10 cellular contexts compared by ENCODE assay signal in genomic region chr17:6638046-6638908, GRCh38. TPM values are rescaled to one million over a fixed set of nuclear protein-coding genes. Genes with fewer than 3 reads are reported as not detected.
DNase-seq lines count a peak whose midpoint lies in the region; ATAC-seq, FAIRE-seq and TF ChIP-seq lines count a peak whose summit lies in the region.
"Had no signal": no experiment of that assay in that cellular context is flagged by ENCODE, and none has a peak within 500 bp of the region (broad histone marks: within the 10 kb centered on the region; RNA-seq: fewer than 3 reads in every experiment).

No MANE protein-coding gene starts in this region.

- H3K4me3 Mint-ChIP-seq in activated B cell treated with CpG ODN at 0.5 μM for 24 hours, result peak overlapping the region; percentile 32

- H3K27ac Mint-ChIP-seq in activated B cell treated with CpG ODN at 0.5 μM for 24 hours, result no peak overlapping the region

- H4K20me1 ChIP-seq in HepG2 (ENCODE audit: insufficient read depth, low read length) (no peaks in the 10 kb centered on the region), hepatocyte (ENCODE audit: insufficient read depth, poor library complexity, severe bottlenecking) (no peaks in the 10 kb centered on the region)

- peaks cover 2% of the 10 kb centered on the region for H3K9me3 Mint-ChIP-seq in activated B cell treated with CpG ODN at 0.5 μM for 24 hours

- peaks cover 38% of the 10 kb centered on the region for H3K4me1 Mint-ChIP-seq in activated B cell treated with CpG ODN at 0.5 μM for 24 hours

- TF ChIP-seq CTCF in HepG2 (CRISPR knock-in tag; IDR thresholded peaks at IDR 0.05) (no peak), right lobe of liver (IDR thresholded peaks at IDR 0.05) (no peak), activated B cell treated with CpG ODN at 0.5 μM for 24 hours (IDR thresholded peaks at IDR 0.05) (no peak), hepatocyte (IDR thresholded peaks at IDR 0.05; ENCODE audit: poor library complexity) (no peak), Peyer's patch (IDR thresholded peaks at IDR 0.05) (no peak)

- no peak for FAIRE-seq in HepG2 (lab: Jason Lieb, UNC)

- TF ChIP-seq POLR2A in HepG2 (IDR thresholded peaks at IDR 0.05; ENCODE audit: insufficient read depth in 1 of 2, low read depth in 2 of 2, low read length in 2 of 2) (0 out of 4 replicates have a peak, but pooled peaks of 1 of the 2 experiments have one; percentile 18), right lobe of liver (IDR thresholded peaks at IDR 0.05) (no peak), Peyer's patch (IDR thresholded peaks at IDR 0.05) (no peak)

- TF ChIP-seq EP300 in HepG2 (IDR thresholded peaks at IDR 0.05; ENCODE audit: low read depth in 2 of 2, low read length in 2 of 2) (no peak), HepG2 (CRISPR knock-in tag; IDR thresholded peaks at IDR 0.05; ENCODE audit: borderline replicate concordance) (no peak)

- H3K27me3 Mint-ChIP-seq in activated B cell treated with CpG ODN at 0.5 μM for 24 hours, result no peaks in the 10 kb centered on the region

- H3K27ac ChIP-seq in HepG2 (ENCODE audit: extremely low read length, insufficient read depth, low read length) (no peak overlapping the region), right lobe of liver (no peak overlapping the region), hepatocyte (no peak overlapping the region), Peyer's patch (no peak overlapping the region)

- peak overlapping the region; percentile 87; the same call in 1 of the 2 replicates for H3K9ac ChIP-seq in HepG2 (ENCODE audit: insufficient read depth, low read depth, low read length)

- no peak for ATAC-seq in HepG2
- no peak for ATAC-seq in right lobe of liver
- no peak for ATAC-seq in activated B cell treated with CpG ODN at 0.5 μM for 24 hours (ENCODE audit: low read depth)
- no peak for ATAC-seq in GM19035 (IDR thresholded peaks at IDR 0.05; ENCODE audit: unreplicated experiment)
- ATAC-seq in GM18517 (IDR thresholded peaks at IDR 0.05; ENCODE audit: unreplicated experiment), result no peak
- no peak for ATAC-seq in left lobe of liver
- ATAC-seq: right cardiac atrium had no signal

- H3K36me3 Mint-ChIP-seq in activated B cell treated with CpG ODN at 0.5 μM for 24 hours (ENCODE audit: low read depth), result peaks cover 38% of the 10 kb centered on the region

- H3K4me3 ChIP-seq in HepG2 (replicated peaks in 1 of 3; ENCODE audit: insufficient read depth in 1 of 3, low read depth in 2 of 3, low read length in 3 of 3) (peak overlapping the region in 1 of 3 experiments; percentile 85; a peak in 1 of 6 replicates), right lobe of liver (no peak overlapping the region), hepatocyte (no peak overlapping the region), Peyer's patch (no peak overlapping the region)

- no peak for TF ChIP-seq RAD21 in HepG2 (CRISPR knock-in tag; IDR thresholded peaks at IDR 0.05)

- H3K36me3 ChIP-seq in HepG2 (replicated peaks in 1 of 2; ENCODE audit: control insufficient read depth in 1 of 2, insufficient read depth in 2 of 2, low read length in 2 of 2) (peaks cover 0 to 8% of the 10 kb centered on the region in 2 experiments; a peak in 4 of 5 replicates), right lobe of liver (peaks cover 0 to 6% (median 2%) of the 10 kb centered on the region in 4 donors), hepatocyte (replicated peaks; ENCODE audit: insufficient read depth, low read depth) (peaks cover 5% of the 10 kb centered on the region), Peyer's patch (peaks cover 0 to 21% (median 0%) of the 10 kb centered on the region in 3 donors)

- CTCF ChIA-PET in HepG2 (lab: Yijun Ruan, JAX; ENCODE audit: low intra/inter-chr PET ratio, low total read pairs) (no interaction called here), activated B cell treated with CpG ODN at 0.5 μM for 24 hours (lab: Charles Lee) (no interaction called here)

- H3K27me3 ChIP-seq in HepG2 (ENCODE audit: control insufficient read depth in 1 of 2, insufficient read depth in 2 of 2, low read length in 2 of 2) (no peaks in the 10 kb centered on the region), right lobe of liver (no peaks in the 10 kb centered on the region), hepatocyte (no peaks in the 10 kb centered on the region), Peyer's patch (no peaks in the 10 kb centered on the region)

- 93% methylated on average over 22 of the region's 24 CpGs for WGBS in HepG2 (ENCODE audit: low lambda C conversion rate)
- WGBS in right lobe of liver (ENCODE audit: insufficient coverage, low coverage, low lambda C conversion rate, missing lambda C conversion rate), result 87% methylated on average over 9 of the region's 24 CpGs
- WGBS in hepatocyte (ENCODE audit: low lambda C conversion rate, missing lambda C conversion rate), result 97% methylated on average over 24 of the region's 24 CpGs

- in situ Hi-C loops in HepG2 (cut with HindIII; ENCODE audit: extremely low pct_ligation_motif_present, low pct_unique_long_range_greater_than_20kb), result no loop called here

- H3K79me2 ChIP-seq in HepG2 (ENCODE audit: insufficient read depth, low read length) (peaks cover 35% of the 10 kb centered on the region), hepatocyte (peaks cover 56% of the 10 kb centered on the region)

- intact Hi-C loops in HepG2 (cut with micrococcal nuclease; ENCODE audit: unreplicated experiment) (no loop called here), right lobe of liver (cut with DNase I) (loop anchor here (5.0 to 10.0 kb wide), 3 partner anchors 63 to 166 kb away; no protein-coding TSS in a partner anchor), activated B cell treated with CpG ODN at 0.5 μM for 24 hours (cut with micrococcal nuclease) (no loop called here)

- no peaks in the 10 kb centered on the region for H3K9me2 ChIP-seq in hepatocyte (replicated peaks; ENCODE audit: insufficient read depth)

- no TSS peak for BruUV-seq in HepG2 (replicated peaks; lab: Mats Ljungman, UMichigan)

- H3K4me1 ChIP-seq in HepG2 (ENCODE audit: insufficient read depth, low read length) (peaks cover 29% of the 10 kb centered on the region), right lobe of liver (peaks cover 0 to 23% (median 9%) of the 10 kb centered on the region in 4 donors), hepatocyte (ENCODE audit: insufficient read depth) (peaks cover 7% of the 10 kb centered on the region), Peyer's patch (peaks cover 5 to 27% (median 11%) of the 10 kb centered on the region in 4 donors)

- DNase-seq in HepG2 (ENCODE audit: low spot score), result no peak
- DNase-seq in right lobe of liver, result no peak
- no peak for DNase-seq in activated B cell treated with CpG ODN at 0.5 μM for 24 hours
- no peak for DNase-seq in hepatocyte (ENCODE audit: low spot score)
- no peak for DNase-seq in Peyer's patch
- DNase-seq in left lobe of liver (ENCODE audit: low spot score), result no peak
- DNase-seq: NCI-H1105 had no signal

- H2AFZ ChIP-seq in HepG2 (ENCODE audit: low read length), result no peak overlapping the region
- no peak overlapping the region for H2AFZ ChIP-seq in hepatocyte

- H3K4me2 ChIP-seq in HepG2 (ENCODE audit: low read depth, low read length), result peak overlapping the region; percentile 93
- H3K4me2 ChIP-seq in hepatocyte, result peak overlapping the region; percentile 99

- H3K9me3 ChIP-seq in HepG2 (ENCODE audit: low read length), result no peaks in the 10 kb centered on the region
- no peaks in the 10 kb centered on the region for H3K9me3 ChIP-seq in right lobe of liver
- H3K9me3 ChIP-seq in hepatocyte (ENCODE audit: low read depth), result no peaks in the 10 kb centered on the region
- H3K9me3 ChIP-seq in Peyer's patch, result no peaks in the 10 kb centered on the region

- POLR2A ChIA-PET in HepG2 (lab: Yijun Ruan, JAX), result no interaction called here
- POLR2A ChIA-PET in activated B cell treated with CpG ODN at 0.5 μM for 24 hours (lab: Charles Lee), result interaction anchor here (1.0 kb wide), 1 partner anchor 13 kb away, joined by 4 read pairs; the partner anchor contains the start of genes C17orf100 and MED31

RNA-seq across cellular contexts. Expression of gene KIAA0753, which starts 2.2 kb away (rescaled TPM):
- total RNA-seq in HepG2 (2016; rRNA removed; fragmentation: Illumina TruSeq; extraction: Trizol) (9.1 and 10.7 TPM in 2 replicates), right lobe of liver (1 to 10 TPM; 3.7 to 6.5 (median 4.9) TPM), activated B cell treated with CpG ODN at 0.5 μM for 24 hours (21.0 and 24.7 TPM in 2 replicates), hepatocyte (10.9 and 12.0 TPM in 2 replicates), Peyer's patch (10 to 100 TPM; 14.7 to 36.3 (median 23.3) TPM), left lobe of liver (3.1 TPM)
- total RNA-seq in HepG2 (2016; cell fraction: cytosol; rRNA removed; fragmentation: Illumina TruSeq; extraction: Trizol; ENCODE audit: low read depth), result 10.1 and 10.8 TPM in 2 replicates
- total RNA-seq in HepG2 (2016; cell fraction: insoluble cytoplasmic fraction; rRNA removed; fragmentation: Illumina TruSeq; extraction: Trizol), result 8.7 and 9.2 TPM in 2 replicates
- 8.4 and 8.8 TPM in 2 replicates for total RNA-seq in HepG2 (2016; cell fraction: membrane; rRNA removed; fragmentation: Illumina TruSeq; extraction: Trizol)
- total RNA-seq in HepG2 (2016; cell fraction: nucleus; rRNA removed; fragmentation: Illumina TruSeq; extraction: Trizol), result 13.9 and 14.9 TPM in 2 replicates
- polyA plus RNA-seq in HepG2 (2011; rRNA removed) (4.6 and 5.2 TPM in 2 replicates), hepatocyte (4.0 and 6.0 TPM in 2 replicates)
- polyA plus RNA-seq in HepG2 (2011; cell fraction: cytosol; rRNA removed), result 1.5 and 2.1 TPM in 2 replicates
- 9.1 and 10.2 TPM in 2 replicates for polyA plus RNA-seq in HepG2 (2011; cell fraction: nucleus; rRNA removed)
- 3.9 and 4.2 TPM in 2 replicates for polyA plus RNA-seq in HepG2 (2012)
- polyA plus RNA-seq in HepG2 (2016; cell fraction: cytosol; fragmentation: Illumina TruSeq; extraction: Trizol; ENCODE audit: low read depth), result 0.69 and 0.77 TPM in 2 replicates
- 8.6 and 8.9 TPM in 2 replicates for polyA plus RNA-seq in HepG2 (2016; cell fraction: insoluble cytoplasmic fraction; fragmentation: Illumina TruSeq; extraction: Trizol; ENCODE audit: low read depth)
- 2.1 and 3.3 TPM in 2 replicates for polyA plus RNA-seq in HepG2 (2016; cell fraction: membrane; fragmentation: Illumina TruSeq; extraction: Trizol; ENCODE audit: low read depth)
- polyA plus RNA-seq in HepG2 (2016; cell fraction: nucleus; fragmentation: Illumina TruSeq; extraction: Trizol; ENCODE audit: insufficient read depth, low read depth), result 16.8 and 22.4 TPM in 2 replicates
- polyA minus RNA-seq in HepG2 (2011; rRNA and poly(A)+ RNA removed; ENCODE audit: low replicate concordance), result 2.2 and 12.2 TPM in 2 replicates
- 2.5 and 3.3 TPM in 2 replicates for polyA minus RNA-seq in HepG2 (2011; cell fraction: cytosol; rRNA and poly(A)+ RNA removed)
- polyA minus RNA-seq in HepG2 (2011; cell fraction: nucleus; rRNA and poly(A)+ RNA removed), result 21.6 and 23.2 TPM in 2 replicates

RNA-seq across cellular contexts. Expression of gene TXNDC17, which starts 2.6 kb away (rescaled TPM):
- total RNA-seq in HepG2 (2016; rRNA removed; fragmentation: Illumina TruSeq; extraction: Trizol) (266 and 359 TPM in 2 replicates), right lobe of liver (100 to 1,000 TPM in 2 of 6 experiments, 10 to 100 TPM in 4; 50.4 to 204 (median 72.1) TPM), activated B cell treated with CpG ODN at 0.5 μM for 24 hours (42.7 and 54.5 TPM in 2 replicates), hepatocyte (61.0 and 106 TPM in 2 replicates), Peyer's patch (100 to 1,000 TPM in 3 of 4 donors, 10 to 100 TPM in 1; 73.9 to 192 (median 149) TPM), left lobe of liver (59.2 TPM)
- 93.1 and 113 TPM in 2 replicates for total RNA-seq in HepG2 (2016; cell fraction: cytosol; rRNA removed; fragmentation: Illumina TruSeq; extraction: Trizol; ENCODE audit: low read depth)
- total RNA-seq in HepG2 (2016; cell fraction: insoluble cytoplasmic fraction; rRNA removed; fragmentation: Illumina TruSeq; extraction: Trizol), result 255 and 373 TPM in 2 replicates
- 138 and 151 TPM in 2 replicates for total RNA-seq in HepG2 (2016; cell fraction: membrane; rRNA removed; fragmentation: Illumina TruSeq; extraction: Trizol)
- total RNA-seq in HepG2 (2016; cell fraction: nucleus; rRNA removed; fragmentation: Illumina TruSeq; extraction: Trizol), result 76.2 and 83.8 TPM in 2 replicates
- polyA plus RNA-seq in HepG2 (2011; rRNA removed) (147 and 188 TPM in 2 replicates), hepatocyte (366 and 406 TPM in 2 replicates)
- polyA plus RNA-seq in HepG2 (2011; cell fraction: cytosol; rRNA removed), result 236 and 276 TPM in 2 replicates
- 40.2 and 44.6 TPM in 2 replicates for polyA plus RNA-seq in HepG2 (2011; cell fraction: nucleus; rRNA removed)
- 97.0 and 122 TPM in 2 replicates for polyA plus RNA-seq in HepG2 (2012)
- polyA plus RNA-seq in HepG2 (2016; cell fraction: cytosol; fragmentation: Illumina TruSeq; extraction: Trizol; ENCODE audit: low read depth), result 101 and 125 TPM in 2 replicates
- polyA plus RNA-seq in HepG2 (2016; cell fraction: insoluble cytoplasmic fraction; fragmentation: Illumina TruSeq; extraction: Trizol; ENCODE audit: low read depth), result 322 and 359 TPM in 2 replicates
- 105 and 119 TPM in 2 replicates for polyA plus RNA-seq in HepG2 (2016; cell fraction: membrane; fragmentation: Illumina TruSeq; extraction: Trizol; ENCODE audit: low read depth)
- 146 and 155 TPM in 2 replicates for polyA plus RNA-seq in HepG2 (2016; cell fraction: nucleus; fragmentation: Illumina TruSeq; extraction: Trizol; ENCODE audit: insufficient read depth, low read depth)
- 30.3 and 88.3 TPM in 2 replicates for polyA minus RNA-seq in HepG2 (2011; rRNA and poly(A)+ RNA removed; ENCODE audit: low replicate concordance)
- polyA minus RNA-seq in HepG2 (2011; cell fraction: cytosol; rRNA and poly(A)+ RNA removed), result 40.0 and 52.4 TPM in 2 replicates
- 10.8 and 14.4 TPM in 2 replicates for polyA minus RNA-seq in HepG2 (2011; cell fraction: nucleus; rRNA and poly(A)+ RNA removed)

RNA-seq across cellular contexts. Expression of gene MED31, which starts 13.1 kb away (rescaled TPM):
- 20.9 and 25.0 TPM in 2 replicates for total RNA-seq in HepG2 (2016; rRNA removed; fragmentation: Illumina TruSeq; extraction: Trizol)
- 15.0 and 15.3 TPM in 2 replicates for total RNA-seq in HepG2 (2016; cell fraction: cytosol; rRNA removed; fragmentation: Illumina TruSeq; extraction: Trizol; ENCODE audit: low read depth)
- 21.7 and 30.3 TPM in 2 replicates for total RNA-seq in HepG2 (2016; cell fraction: insoluble cytoplasmic fraction; rRNA removed; fragmentation: Illumina TruSeq; extraction: Trizol)
- 13.3 and 13.7 TPM in 2 replicates for total RNA-seq in HepG2 (2016; cell fraction: membrane; rRNA removed; fragmentation: Illumina TruSeq; extraction: Trizol)
- total RNA-seq in HepG2 (2016; cell fraction: nucleus; rRNA removed; fragmentation: Illumina TruSeq; extraction: Trizol), result 13.4 and 18.3 TPM in 2 replicates
- 14.2 and 19.0 TPM in 2 replicates for polyA plus RNA-seq in HepG2 (2011; rRNA removed)
- polyA plus RNA-seq in HepG2 (2011; cell fraction: cytosol; rRNA removed), result 5.0 and 8.9 TPM in 2 replicates
- polyA plus RNA-seq in HepG2 (2011; cell fraction: nucleus; rRNA removed), result 4.0 and 7.0 TPM in 2 replicates
- 12.4 and 13.1 TPM in 2 replicates for polyA plus RNA-seq in HepG2 (2012)
- polyA plus RNA-seq in HepG2 (2016; cell fraction: cytosol; fragmentation: Illumina TruSeq; extraction: Trizol; ENCODE audit: low read depth), result 7.9 and 10.0 TPM in 2 replicates
- 27.3 and 32.8 TPM in 2 replicates for polyA plus RNA-seq in HepG2 (2016; cell fraction: insoluble cytoplasmic fraction; fragmentation: Illumina TruSeq; extraction: Trizol; ENCODE audit: low read depth)
- 9.6 and 13.7 TPM in 2 replicates for polyA plus RNA-seq in HepG2 (2016; cell fraction: membrane; fragmentation: Illumina TruSeq; extraction: Trizol; ENCODE audit: low read depth)
- polyA plus RNA-seq in HepG2 (2016; cell fraction: nucleus; fragmentation: Illumina TruSeq; extraction: Trizol; ENCODE audit: insufficient read depth, low read depth), result 20.1 and 21.9 TPM in 2 replicates
- 1.9 and 7.5 TPM in 2 replicates for polyA minus RNA-seq in HepG2 (2011; rRNA and poly(A)+ RNA removed; ENCODE audit: low replicate concordance)
- polyA minus RNA-seq in HepG2 (2011; cell fraction: cytosol; rRNA and poly(A)+ RNA removed), result 2.8 and 3.5 TPM in 2 replicates
- polyA minus RNA-seq in HepG2 (2011; cell fraction: nucleus; rRNA and poly(A)+ RNA removed), result 21.2 and 22.8 TPM in 2 replicates
- total RNA-seq in right lobe of liver, result 10 to 100 TPM in 2 of 6 experiments, 1 to 10 TPM in 4; 3.5 to 10.7 (median 7.4) TPM
- total RNA-seq in activated B cell treated with CpG ODN at 0.5 μM for 24 hours, result 16.5 and 23.4 TPM in 2 replicates
- 13.8 and 14.5 TPM in 2 replicates for total RNA-seq in hepatocyte
- 43.0 and 44.2 TPM in 2 replicates for polyA plus RNA-seq in hepatocyte
- 1 to 10 TPM; 2.0 to 4.9 (median 3.1) TPM for total RNA-seq in Peyer's patch
- 6.5 TPM for total RNA-seq in left lobe of liver

RNA-seq across cellular contexts. Expression of gene C17orf100, which starts 13.3 kb away (rescaled TPM):
- total RNA-seq in HepG2 (2016; rRNA removed; fragmentation: Illumina TruSeq; extraction: Trizol) (3.6 and 4.1 TPM in 2 replicates), right lobe of liver (1 to 10 TPM; 1.2 to 4.0 (median 1.9) TPM), activated B cell treated with CpG ODN at 0.5 μM for 24 hours (2.9 and 3.5 TPM in 2 replicates), hepatocyte (4.5 and 6.1 TPM in 2 replicates), Peyer's patch (10 to 100 TPM in 1 of 4 donors, 1 to 10 TPM in 3; 2.3 to 16.5 (median 3.1) TPM), left lobe of liver (1.9 TPM)
- 2.2 and 2.4 TPM in 2 replicates for total RNA-seq in HepG2 (2016; cell fraction: cytosol; rRNA removed; fragmentation: Illumina TruSeq; extraction: Trizol; ENCODE audit: low read depth)
- total RNA-seq in HepG2 (2016; cell fraction: insoluble cytoplasmic fraction; rRNA removed; fragmentation: Illumina TruSeq; extraction: Trizol), result 3.2 and 4.7 TPM in 2 replicates
- total RNA-seq in HepG2 (2016; cell fraction: membrane; rRNA removed; fragmentation: Illumina TruSeq; extraction: Trizol), result 6.2 and 6.9 TPM in 2 replicates
- 3.8 and 4.0 TPM in 2 replicates for total RNA-seq in HepG2 (2016; cell fraction: nucleus; rRNA removed; fragmentation: Illumina TruSeq; extraction: Trizol)
- polyA plus RNA-seq in HepG2 (2011; rRNA removed) (8.7 and 10.1 TPM in 2 replicates), hepatocyte (5.5 and 6.7 TPM in 2 replicates)
- 10.2 and 10.7 TPM in 2 replicates for polyA plus RNA-seq in HepG2 (2011; cell fraction: cytosol; rRNA removed)
- polyA plus RNA-seq in HepG2 (2011; cell fraction: nucleus; rRNA removed), result 9.3 and 9.9 TPM in 2 replicates
- 12.3 and 32.8 TPM in 2 replicates for polyA plus RNA-seq in HepG2 (2012)
- 7.2 and 9.4 TPM in 2 replicates for polyA plus RNA-seq in HepG2 (2016; cell fraction: cytosol; fragmentation: Illumina TruSeq; extraction: Trizol; ENCODE audit: low read depth)
- 13.1 and 13.3 TPM in 2 replicates for polyA plus RNA-seq in HepG2 (2016; cell fraction: insoluble cytoplasmic fraction; fragmentation: Illumina TruSeq; extraction: Trizol; ENCODE audit: low read depth)
- 15.0 and 15.5 TPM in 2 replicates for polyA plus RNA-seq in HepG2 (2016; cell fraction: membrane; fragmentation: Illumina TruSeq; extraction: Trizol; ENCODE audit: low read depth)
- polyA plus RNA-seq in HepG2 (2016; cell fraction: nucleus; fragmentation: Illumina TruSeq; extraction: Trizol; ENCODE audit: insufficient read depth, low read depth), result 9.5 and 9.7 TPM in 2 replicates
- 1.0 and 10.4 TPM in 2 replicates for polyA minus RNA-seq in HepG2 (2011; rRNA and poly(A)+ RNA removed; ENCODE audit: low replicate concordance)
- 6.8 and 7.9 TPM in 2 replicates for polyA minus RNA-seq in HepG2 (2011; cell fraction: cytosol; rRNA and poly(A)+ RNA removed)
- 11.7 and 13.4 TPM in 2 replicates for polyA minus RNA-seq in HepG2 (2011; cell fraction: nucleus; rRNA and poly(A)+ RNA removed)

Comparison
In these comparisons a context has a peak if more than half of its experiments do, and no peak if none do; other contexts are left out.
1. intact Hi-C loops: an anchor here in right lobe of liver (5.0 to 10.0 kb wide); none called in HepG2 and activated B cell treated with CpG ODN at 0.5 μM for 24 hours.